In genomic region chr9:69476797-69477196, GRCh38 we compare ENCODE assay signal across 19 cellular contexts.
A peak's percentile ranks its signal among the peaks of the same experiment; 100 is the strongest.
DNase-seq lines count a peak whose midpoint lies in the region; ATAC-seq and TF ChIP-seq lines count a peak whose summit lies in the region.
"Had no signal": no experiment of that assay in that cellular context is flagged by ENCODE, and none has a peak within 500 bp of the region (broad histone marks: within the 10 kb centered on the region; RNA-seq: fewer than 3 reads in every experiment).

No MANE protein-coding gene starts in this region.

- ATAC-seq in SK-N-SH treated with all-trans-retinoic acid at 6 μM for 48 hours, result no peak
- ATAC-seq: activated CD8-positive, alpha-beta memory T cell treated with anti-CD3 and anti-CD28 coated beads, Interleukin-2, amount 10 ng/mL, durations not matched to agents 7 days and 5 days; heart left ventricle had no signal

- DNase-seq in Calu3, result peak; percentile 10
- DNase-seq in NCI-H748 (lab: John Stamatoyannopoulos, UW; ENCODE audit: unreplicated experiment), result peak; percentile 77
- peak; percentile 28 for DNase-seq in iPS DF 4.7 (ENCODE audit: extremely low read depth, low spot score)
- DNase-seq in middle frontal gyrus (ENCODE audit: extremely low spot score, low spot score), result no peak
- DNase-seq in NCI-H1930 (lab: John Stamatoyannopoulos, UW), result no peak
- DNase-seq: activated CD4-positive, alpha-beta T cell treated with anti-CD3 and anti-CD28 coated beads for 48 hours; activated CD8-positive, alpha-beta memory T cell treated with anti-CD3 and anti-CD28 coated beads, Interleukin-2, amount 10 ng/mL, durations not matched to agents 7 days and 5 days; activated effector memory CD4-positive, alpha-beta T cell treated with anti-CD3 and anti-CD28 coated beads, Interleukin-2, amount 50 U/mL, for 16 hours; amniotic stem cell; heart left ventricle; NCI-H1417 treated with DMSO at 0.1 percent for 48 hours; occipital lobe; retina; RPMI8226; stimulated activated CD4-positive, alpha-beta T cell treated with anti-CD3 and anti-CD28 coated beads, Interleukin-4, amount 100 ng/mL, for 4 hours; upper lobe of left lung had no signal

- H3K27me3 ChIP-seq in BLaER1, result no peaks in the 10 kb centered on the region
- H3K27me3 ChIP-seq: heart left ventricle, upper lobe of left lung had no signal

- H3K27me3 Mint-ChIP-seq in Calu3 (ENCODE audit: unreplicated experiment), result no peaks in the 10 kb centered on the region

- H3K9me3 Mint-ChIP-seq in Calu3 (ENCODE audit: low read depth, unreplicated experiment), result no peaks in the 10 kb centered on the region
- H3K9me3 Mint-ChIP-seq: dendritic cell treated with granulocyte-macrophage colony-stimulating factor and Interleukin-4, amounts not matched to agents 40 ng/mL and 50 ng/mL, for 4 days had no signal

- H3K4me3 Mint-ChIP-seq in Calu3 (ENCODE audit: low read depth, unreplicated experiment), result peak overlapping the region; percentile 68
- H3K4me3 Mint-ChIP-seq: activated CD8-positive, alpha-beta memory T cell treated with anti-CD3 and anti-CD28 coated beads, Interleukin-2, amount 10 ng/mL, durations not matched to agents 7 days and 5 days; dendritic cell treated with granulocyte-macrophage colony-stimulating factor and Interleukin-4, amounts not matched to agents 40 ng/mL and 50 ng/mL, for 4 days had no signal

- H3K27ac Mint-ChIP-seq in Calu3 (ENCODE audit: unreplicated experiment), result peak overlapping the region; percentile 60
- H3K27ac Mint-ChIP-seq: activated CD8-positive, alpha-beta memory T cell treated with anti-CD3 and anti-CD28 coated beads, Interleukin-2, amount 10 ng/mL, durations not matched to agents 7 days and 5 days; dendritic cell treated with granulocyte-macrophage colony-stimulating factor and Interleukin-4, amounts not matched to agents 40 ng/mL and 50 ng/mL, for 4 days had no signal

- no peak for TF ChIP-seq CTCF in Calu3 (IDR thresholded peaks at IDR 0.05; ENCODE audit: unreplicated experiment)

- H4K20me1 ChIP-seq in BLaER1, result no peaks in the 10 kb centered on the region

- H3K36me3 Mint-ChIP-seq in Calu3 (ENCODE audit: insufficient read depth, unreplicated experiment), result peaks cover 6% of the 10 kb centered on the region
- H3K36me3 Mint-ChIP-seq: activated CD8-positive, alpha-beta memory T cell treated with anti-CD3 and anti-CD28 coated beads, Interleukin-2, amount 10 ng/mL, durations not matched to agents 7 days and 5 days had no signal

- peaks cover 17% of the 10 kb centered on the region for H3K4me1 Mint-ChIP-seq in Calu3 (ENCODE audit: low read depth, unreplicated experiment)

- intact Hi-C loops in Calu3 (cut with micrococcal nuclease; ENCODE audit: unreplicated experiment), result no loop called here

- H3K27ac ChIP-seq in BLaER1, result peak overlapping the region; percentile 94
- H3K27ac ChIP-seq: heart left ventricle, upper lobe of left lung had no signal

- peaks cover 53% of the 10 kb centered on the region for H3K4me1 ChIP-seq in BLaER1
- H3K4me1 ChIP-seq: heart left ventricle, upper lobe of left lung had no signal

- H3K9me3 ChIP-seq in BLaER1, result no peaks in the 10 kb centered on the region
- H3K9me3 ChIP-seq: heart left ventricle, upper lobe of left lung had no signal

- peaks cover 35% of the 10 kb centered on the region for H3K36me3 ChIP-seq in BLaER1
- H3K36me3 ChIP-seq: heart left ventricle, upper lobe of left lung had no signal

- H3K4me3 ChIP-seq in BLaER1, result peak overlapping the region; percentile 49; the same call in 1 of the 2 replicates
- H3K4me3 ChIP-seq: heart left ventricle, upper lobe of left lung had no signal

- CTCF ChIA-PET in Calu3 (lab: Charles Lee), result interaction anchor here (0.6 to 1.1 kb wide), 3 partner anchors 43 to 262 kb away, joined by 3 to 4 read pairs (median 3); no protein-coding TSS in a partner anchor

- H3K4me2 ChIP-seq in BLaER1, result peak overlapping the region; percentile 81

- no TSS peak for BruUV-seq in Calu3 (replicated peaks; lab: Mats Ljungman, UMichigan)

- peak overlapping the region; percentile 64 for H3K9ac ChIP-seq in BLaER1

TF ChIP-seq in SK-N-SH treated with all-trans-retinoic acid at 6 μM for 48 hours, 23 proteins besides CTCF, POLR2A, EP300 and RAD21:
- TF ChIP-seq CSRNP3 (CRISPR knock-in tag; IDR thresholded peaks at IDR 0.05) (no peak), PATZ1 (CRISPR knock-in tag; IDR thresholded peaks at IDR 0.05; ENCODE audit: borderline replicate concordance) (no peak), TSHZ2 (CRISPR knock-in tag; IDR thresholded peaks at IDR 0.05) (no peak), ESRRG (CRISPR knock-in tag; IDR thresholded peaks at IDR 0.05) (no peak)
TF ChIP-seq in SK-N-SH treated with all-trans-retinoic acid at 6 μM for 48 hours: peak in this region for 0.

Comparison
In these comparisons a context has a peak if more than half of its experiments do, and no peak if none do; other contexts are left out.
1. DNase-seq: peak in Calu3 (single experiment), NCI-H748 (single experiment) and iPS DF 4.7 (single experiment); none in middle frontal gyrus (single experiment) and NCI-H1930 (0 of 2).